Comparison of ENCODE assay signal across 1 cellular context in genomic region chr3:69141313-69141712, GRCh38.
TF ChIP-seq lines count a peak whose summit lies in the region.

No MANE protein-coding gene starts in this region.

TF ChIP-seq in GM12878, 131 proteins besides CTCF, POLR2A, EP300 and RAD21:
- TF ChIP-seq SMAD1 (IDR thresholded peaks at IDR 0.05; ENCODE audit: low read depth, partially characterized antibody) (no peak), RFX5 (IDR thresholded peaks at IDR 0.05; ENCODE audit: low read depth, low read length) (no peak), TAF1 (IDR thresholded peaks at IDR 0.05; ENCODE audit: borderline replicate concordance, low read depth, low read length) (no peak), RAD51 (IDR thresholded peaks at IDR 0.05) (no peak), NR2F1 (conservative IDR thresholded peaks at IDR 0.05) (0 out of 2 replicates have a peak, but pooled peaks have one; percentile 13)
